ENCODE assay signal across 14 cellular contexts in the genomic region with DNA sequence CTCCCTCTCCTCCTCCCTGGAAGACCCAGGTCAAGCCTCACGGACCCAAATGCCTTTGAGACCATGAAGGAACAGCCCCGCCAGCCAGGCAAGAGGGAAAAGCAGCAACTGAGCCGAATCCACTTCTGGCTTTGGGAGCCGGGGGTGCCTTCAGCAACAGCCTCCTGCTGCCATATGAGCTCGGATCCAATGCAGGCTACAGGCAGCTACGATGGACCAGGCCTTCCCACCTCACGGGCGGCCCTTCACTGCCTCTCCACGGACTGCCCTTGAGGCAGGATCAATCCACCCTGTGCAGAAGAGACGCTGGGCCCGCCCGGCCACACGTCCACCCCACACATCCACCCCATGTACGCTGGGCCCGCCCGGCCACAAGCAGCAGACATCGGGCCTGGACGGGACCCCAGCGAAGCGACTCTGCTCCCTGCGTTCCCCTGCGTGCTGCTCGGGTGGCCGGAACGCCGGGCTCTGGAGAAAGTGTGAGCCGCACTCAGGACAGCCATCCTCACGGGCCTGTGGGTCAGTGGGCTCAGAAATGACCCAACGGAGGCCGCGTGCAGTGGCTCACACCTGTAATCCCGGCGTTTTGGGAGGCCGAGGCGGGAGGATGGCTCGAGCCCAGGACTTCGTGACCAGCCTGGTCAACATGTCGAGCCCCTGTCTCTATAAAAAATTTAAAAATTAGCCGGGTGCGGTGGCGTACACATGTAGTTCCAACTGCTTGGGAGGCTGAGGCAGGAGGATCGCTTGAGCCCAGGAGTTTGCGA.
DNase-seq lines count a peak whose midpoint lies in the region; ATAC-seq and TF ChIP-seq lines count a peak whose summit lies in the region.
"Had no signal": no experiment of that assay in that cellular context is flagged by ENCODE, and none has a peak within 500 bp of the region (broad histone marks: within the 10 kb centered on the region; RNA-seq: fewer than 3 reads in every experiment).

No MANE protein-coding gene starts in this region.

- TF ChIP-seq POLR2A in transverse colon (IDR thresholded peaks at IDR 0.05) (no peak), gastroesophageal sphincter (IDR thresholded peaks at IDR 0.05) (no peak)

- no peaks in the 10 kb centered on the region for H3K27me3 Mint-ChIP-seq in activated T-cell treated with anti-CD3 and anti-CD28 coated beads, Interleukin-2, amount 50 U/mL, for 72 hours (ENCODE audit: low read depth)
- H3K27me3 Mint-ChIP-seq in T-helper 17 cell, result no peaks in the 10 kb centered on the region

- H3K9me3 ChIP-seq in T-helper 17 cell (ENCODE audit: control insufficient read depth, low read length, poor library complexity, severe bottlenecking), result no peaks in the 10 kb centered on the region
- no peaks in the 10 kb centered on the region for H3K9me3 ChIP-seq in left lung
- H3K9me3 ChIP-seq in transverse colon, result no peaks in the 10 kb centered on the region
- H3K9me3 ChIP-seq in gastroesophageal sphincter, result no peaks in the 10 kb centered on the region
- H3K9me3 ChIP-seq: vagina had no signal

- H3K4me3 ChIP-seq in left lung, result no peak overlapping the region
- no peak overlapping the region for H3K4me3 ChIP-seq in transverse colon
- H3K4me3 ChIP-seq in gastroesophageal sphincter, result no peak overlapping the region
- H3K4me3 ChIP-seq: vagina had no signal

- H3K27me3 ChIP-seq in left lung, result peaks cover 0 to 28% of the 10 kb centered on the region in 2 donors
- H3K27me3 ChIP-seq in transverse colon, result peaks cover 8% of the 10 kb centered on the region
- H3K27me3 ChIP-seq in gastroesophageal sphincter, result peaks cover 18% of the 10 kb centered on the region
- H3K27me3 ChIP-seq: vagina had no signal

- ATAC-seq in activated T-cell treated with anti-CD3 and anti-CD28 coated beads, Interleukin-2, amount 50 U/mL, for 72 hours (replicated peaks in 1 of 2), result no peak
- ATAC-seq in T-helper 17 cell (no peak), left lung (no peak), gastroesophageal sphincter (no peak)

- TF ChIP-seq CTCF in left lung (IDR thresholded peaks at IDR 0.05) (no peak), transverse colon (IDR thresholded peaks at IDR 0.05) (no peak), gastroesophageal sphincter (IDR thresholded peaks at IDR 0.05) (no peak)

- no peak overlapping the region for H3K27ac ChIP-seq in left lung
- no peak overlapping the region for H3K27ac ChIP-seq in transverse colon
- H3K27ac ChIP-seq in gastroesophageal sphincter, result no peak overlapping the region
- H3K27ac ChIP-seq: HL-60, vagina had no signal

- H3K4me1 ChIP-seq in left lung (no peaks in the 10 kb centered on the region), transverse colon (peaks cover 10 to 34% (median 28%) of the 10 kb centered on the region in 4 donors), gastroesophageal sphincter (no peaks in the 10 kb centered on the region)

- in situ Hi-C loops in transverse colon (cut with MboI; ENCODE audit: low pct_ligation_motif_present in 1 of 4, low pct_unique_long_range_greater_than_20kb in 1 of 4, low sequenced_read_pairs in 3 of 4), result no loop called here

- WGBS in transverse colon (ENCODE audit: low coverage in 1 of 2), 2 donors, result 91 to 100% methylated on average over 1 to 42 of the region's 43 CpGs
- 88 to 100% methylated on average over 10 to 14 of the region's 43 CpGs for WGBS in gastroesophageal sphincter (ENCODE audit: low coverage in 1 of 2), 2 donors

- DNase-seq in activated T-cell treated with anti-CD3 and anti-CD28 coated beads, Interleukin-2, amount 50 U/mL, for 1 hour, result peak; percentile 12
- DNase-seq in activated T-cell treated with anti-CD3 and anti-CD28 coated beads, Interleukin-2, amount 50 U/mL, for 72 hours, result no peak
- DNase-seq in T-helper 17 cell (peak in 2 of 3 donors; percentile 2 to 6), left lung (peak; percentile 24 to 78), transverse colon (peak; percentile 7), NCI-H82 treated with DMSO at 0.1 percent for 48 hours (lab: John Stamatoyannopoulos, UW; ENCODE audit: unreplicated experiment) (no peak), SKM-1 treated with dmso at 0.1 percent for 144 hours (lab: John Stamatoyannopoulos, UW; ENCODE audit: unreplicated experiment) (no peak)
- DNase-seq: effector CD8-positive, alpha-beta T cell; foreskin melanocyte; nephron progenitor cell; stimulated activated CD4-positive, alpha-beta T cell treated with anti-CD3 and anti-CD28 coated beads, Interleukin-12 subunit alpha, Interleukin-12 subunit beta, amount 100 ng/mL, for 4 hours had no signal

- no peak for TF ChIP-seq EP300 in transverse colon (IDR thresholded peaks at IDR 0.05; ENCODE audit: low read depth)
- TF ChIP-seq EP300 in gastroesophageal sphincter (IDR thresholded peaks at IDR 0.05), result no peak

- intact Hi-C loops in left lung (cut with DNase I) (no loop called here), transverse colon (cut with DNase I; ENCODE audit: low total_unique reads) (no loop called here)

- no peaks in the 10 kb centered on the region for H3K9me3 Mint-ChIP-seq in activated T-cell treated with anti-CD3 and anti-CD28 coated beads, Interleukin-2, amount 50 U/mL, for 72 hours
- H3K9me3 Mint-ChIP-seq: nephron progenitor cell had no signal

- H3K36me3 ChIP-seq in left lung, result no peaks in the 10 kb centered on the region
- no peaks in the 10 kb centered on the region for H3K36me3 ChIP-seq in transverse colon
- no peaks in the 10 kb centered on the region for H3K36me3 ChIP-seq in gastroesophageal sphincter
- H3K36me3 ChIP-seq: vagina had no signal

- peaks cover 3% of the 10 kb centered on the region for H3K4me1 Mint-ChIP-seq in activated T-cell treated with anti-CD3 and anti-CD28 coated beads, Interleukin-2, amount 50 U/mL, for 72 hours (ENCODE audit: low read depth)
- H3K4me1 Mint-ChIP-seq in T-helper 17 cell, result peaks cover 8% of the 10 kb centered on the region

- H3K27ac Mint-ChIP-seq in activated T-cell treated with anti-CD3 and anti-CD28 coated beads, Interleukin-2, amount 50 U/mL, for 72 hours, result no peak overlapping the region
- H3K27ac Mint-ChIP-seq in T-helper 17 cell, result no peak overlapping the region
- H3K27ac Mint-ChIP-seq: nephron progenitor cell had no signal

- H3K4me3 Mint-ChIP-seq in activated T-cell treated with anti-CD3 and anti-CD28 coated beads, Interleukin-2, amount 50 U/mL, for 72 hours, result no peak overlapping the region
- no peak overlapping the region for H3K4me3 Mint-ChIP-seq in T-helper 17 cell
- H3K4me3 Mint-ChIP-seq: nephron progenitor cell had no signal

- no peaks in the 10 kb centered on the region for H3K36me3 Mint-ChIP-seq in activated T-cell treated with anti-CD3 and anti-CD28 coated beads, Interleukin-2, amount 50 U/mL, for 72 hours (ENCODE audit: insufficient read depth in 2 of 2)
- H3K36me3 Mint-ChIP-seq in T-helper 17 cell (ENCODE audit: low read depth), result no peaks in the 10 kb centered on the region

Comparison
In these comparisons a context has a peak if more than half of its experiments do, and no peak if none do; other contexts are left out.
1. DNase-seq: peak in activated T-cell treated with anti-CD3 and anti-CD28 coated beads, Interleukin-2, amount 50 U/mL, for 1 hour (single experiment), T-helper 17 cell (2 of 3), left lung (2 of 2) and transverse colon (single experiment); none in activated T-cell treated with anti-CD3 and anti-CD28 coated beads, Interleukin-2, amount 50 U/mL, for 72 hours (0 of 2), NCI-H82 treated with DMSO at 0.1 percent for 48 hours (single experiment) and SKM-1 treated with dmso at 0.1 percent for 144 hours (single experiment).